ENCODE assay signal across 12 cellular contexts in the genomic region with DNA sequence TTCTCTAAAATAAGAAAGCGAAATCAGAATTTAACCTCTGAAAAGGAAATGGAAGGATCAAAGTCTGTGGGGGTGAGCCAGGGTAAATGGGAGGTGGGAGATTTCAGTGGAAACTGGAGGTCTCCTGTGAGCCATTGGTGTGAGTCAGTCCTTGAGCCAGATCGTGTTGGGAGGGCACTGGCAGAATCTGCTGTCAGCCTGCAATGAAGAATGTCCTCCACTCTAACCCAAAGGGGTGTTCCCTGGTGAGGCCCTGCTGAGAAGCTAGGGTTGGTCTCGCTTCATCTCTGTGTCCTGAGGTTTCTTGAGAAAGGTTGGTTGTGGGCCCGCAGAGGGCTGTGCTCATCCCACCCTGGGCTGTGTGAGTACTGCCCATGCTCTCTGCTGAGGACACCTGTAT. TPM values are rescaled to one million over a fixed set of nuclear protein-coding genes. Genes with fewer than 3 reads are reported as not detected.
DNase-seq lines count a peak whose midpoint lies in the region; ATAC-seq and TF ChIP-seq lines count a peak whose summit lies in the region.
"Had no signal": no experiment of that assay in that cellular context is flagged by ENCODE, and none has a peak within 500 bp of the region (broad histone marks: within the 10 kb centered on the region; RNA-seq: fewer than 3 reads in every experiment).

No MANE protein-coding gene starts in this region.

- no peaks in the 10 kb centered on the region for H3K27me3 ChIP-seq in CD4-positive, alpha-beta T cell (ENCODE audit: control insufficient read depth, insufficient read depth, low read length)
- H3K27me3 ChIP-seq in neuronal stem cell (ENCODE audit: control insufficient read depth in 3 of 3, insufficient read depth in 3 of 3, low read depth in 1 of 3, low read length in 3 of 3) = peaks cover 0 to 10% (median 9%) of the 10 kb centered on the region in 3 experiments
- H3K27me3 ChIP-seq: uterus had no signal

- no peak overlapping the region for H3K9ac ChIP-seq in neuronal stem cell (ENCODE audit: low read depth, low read length, poor library complexity)

- no peaks in the 10 kb centered on the region for H3K9me3 ChIP-seq in CD4-positive, alpha-beta T cell (ENCODE audit: control insufficient read depth, low read length)
- H3K9me3 ChIP-seq in OCI-LY7 (ENCODE audit: low read length) = no peaks in the 10 kb centered on the region
- H3K9me3 ChIP-seq in mucosa of descending colon = no peaks in the 10 kb centered on the region
- H3K9me3 ChIP-seq in neuronal stem cell (replicated peaks in 1 of 2; ENCODE audit: control insufficient read depth in 2 of 2, insufficient read depth in 1 of 2, low read depth in 1 of 2, low read length in 2 of 2) = no peaks in the 10 kb centered on the region
- H3K9me3 ChIP-seq: uterus had no signal

- H3K9me3 Mint-ChIP-seq in CD4-positive, alpha-beta T cell = no peaks in the 10 kb centered on the region
- no peaks in the 10 kb centered on the region for H3K9me3 Mint-ChIP-seq in neural crest cell

- intact Hi-C loops in CD4-positive, alpha-beta T cell (cut with DNase I, micrococcal nuclease) = loop anchor here (2.0 to 10.0 kb wide), 11 partner anchors 272 to 1878 kb away; a partner anchor contains a TSS
- intact Hi-C loops in OCI-LY7 (cut with micrococcal nuclease; ENCODE audit: unreplicated experiment) = loop anchor here (10.0 kb wide), 1 partner anchor 202 kb away; a partner anchor contains a TSS
- intact Hi-C loops in mucosa of descending colon (cut with DNase I, micrococcal nuclease) = no loop called here

- peaks cover 22% of the 10 kb centered on the region for H3K4me1 ChIP-seq in OCI-LY7 (ENCODE audit: insufficient read depth, low read length, poor library complexity, severe bottlenecking)
- peaks cover 45% of the 10 kb centered on the region for H3K4me1 ChIP-seq in mucosa of descending colon (ENCODE audit: low read depth)
- H3K4me1 ChIP-seq in neuronal stem cell (ENCODE audit: control insufficient read depth in 2 of 2, insufficient read depth in 1 of 2, low read depth in 1 of 2, low read length in 2 of 2) = peaks cover 0 to 6% of the 10 kb centered on the region in 2 donors
- H3K4me1 ChIP-seq: uterus had no signal

- H3K4me3 ChIP-seq in OCI-LY7 (ENCODE audit: low read depth, low read length, poor library complexity, severe bottlenecking) = no peak overlapping the region
- no peak overlapping the region for H3K4me3 ChIP-seq in mucosa of descending colon
- H3K4me3 ChIP-seq in neuronal stem cell (ENCODE audit: low read length in 2 of 2) = no peak overlapping the region
- H3K4me3 ChIP-seq: SK-N-MC had no signal

- H4K91ac ChIP-seq in neuronal stem cell (ENCODE audit: low read depth, low read length, poor library complexity) = no peak overlapping the region

- H2AK5ac ChIP-seq in neuronal stem cell (ENCODE audit: low read depth, low read length) = no peak overlapping the region

- TF ChIP-seq CTCF in CD4-positive, alpha-beta T cell (IDR thresholded peaks at IDR 0.05) = no peak
- TF ChIP-seq CTCF in OCI-LY7 (conservative IDR thresholded peaks at IDR 0.05; ENCODE audit: low read length) (no peak), neural crest cell (conservative IDR thresholded peaks at IDR 0.05) (no peak), mucosa of descending colon (IDR thresholded peaks at IDR 0.05) (no peak)

- peaks cover 33% of the 10 kb centered on the region for H3K4me1 Mint-ChIP-seq in CD4-positive, alpha-beta T cell (ENCODE audit: low read depth)
- H3K4me1 Mint-ChIP-seq in neural crest cell = peaks cover 10% of the 10 kb centered on the region

- no peak overlapping the region for H3K14ac ChIP-seq in neuronal stem cell (ENCODE audit: low read length)

- H3K36me3 ChIP-seq in OCI-LY7 (ENCODE audit: insufficient read depth, low read length) (no peaks in the 10 kb centered on the region), mucosa of descending colon (ENCODE audit: low read depth) (no peaks in the 10 kb centered on the region), neuronal stem cell (replicated peaks in 1 of 2; ENCODE audit: control insufficient read depth in 2 of 2, insufficient read depth in 2 of 2, low read length in 2 of 2) (no peaks in the 10 kb centered on the region)
- H3K36me3 ChIP-seq: uterus had no signal

- no TSS peak for BruUV-seq in OCI-LY7 (replicated peaks; lab: Mats Ljungman, UMichigan)

- no peaks in the 10 kb centered on the region for H3K9me2 ChIP-seq in OCI-LY7 (ENCODE audit: insufficient read depth, low read length)

- no peak overlapping the region for H2BK15ac ChIP-seq in neuronal stem cell (ENCODE audit: low read length)

- H4K8ac ChIP-seq in neuronal stem cell (ENCODE audit: low read depth, low read length) = no peak overlapping the region

- H3K18ac ChIP-seq in neuronal stem cell (ENCODE audit: low read length) = no peak overlapping the region

- H3K4ac ChIP-seq in neuronal stem cell (ENCODE audit: low read length) = no peak overlapping the region

- H2BK5ac ChIP-seq in neuronal stem cell (ENCODE audit: low read length) = no peak overlapping the region

- no peak overlapping the region for H3K27ac Mint-ChIP-seq in CD4-positive, alpha-beta T cell
- no peak overlapping the region for H3K27ac Mint-ChIP-seq in neural crest cell (ENCODE audit: unreplicated experiment)

- no peak overlapping the region for H3K23ac ChIP-seq in neuronal stem cell (ENCODE audit: low read depth, low read length, poor library complexity)

- POLR2A ChIA-PET in CD4-positive, alpha-beta T cell (lab: Charles Lee) = no interaction called here
- POLR2A ChIA-PET in OCI-LY7 (lab: Charles Lee) = interaction anchor here (0.5 to 1.6 kb wide), 3 partner anchors 9 to 1595 kb away, joined by 3 read pairs; no protein-coding TSS in a partner anchor

- H3K4me2 ChIP-seq in OCI-LY7 (ENCODE audit: low read length) (0 out of 2 replicates have a peak overlapping the region, but pooled peaks have one; percentile 96), neuronal stem cell (ENCODE audit: insufficient read depth, low read length, poor library complexity, severe bottlenecking) (no peak overlapping the region)

- H2BK12ac ChIP-seq in neuronal stem cell (ENCODE audit: low read length) = no peak overlapping the region

- H3K79me1 ChIP-seq in neuronal stem cell (ENCODE audit: low read depth, low read length) = peaks cover 7% of the 10 kb centered on the region

- WGBS in neuronal stem cell (ENCODE audit: extremely low coverage in 2 of 2, insufficient read length in 2 of 2, insufficient replicate concordance in 1 of 2), 2 donors = no CpG with 5 or more reads among the region's 4 CpGs

- no peak overlapping the region for H2BK120ac ChIP-seq in neuronal stem cell (ENCODE audit: low read depth, low read length)

- peaks cover 8% of the 10 kb centered on the region for H3K36me3 Mint-ChIP-seq in CD4-positive, alpha-beta T cell (ENCODE audit: low read depth)
- H3K36me3 Mint-ChIP-seq in neural crest cell (ENCODE audit: low read depth) = no peaks in the 10 kb centered on the region

- H3K79me2 ChIP-seq in OCI-LY7 (ENCODE audit: insufficient read depth, low read depth, low read length) = 0 out of 2 replicates have a peak, but pooled peaks cover 3% of the 10 kb centered on the region

- no peak overlapping the region for H3K27ac ChIP-seq in CD4-positive, alpha-beta T cell (ENCODE audit: low read depth, low read length)
- H3K27ac ChIP-seq in OCI-LY7 (ENCODE audit: low read depth, low read length, poor library complexity, severe bottlenecking) (no peak overlapping the region), neuronal stem cell (replicated peaks; ENCODE audit: low read length) (no peak overlapping the region)
- H3K27ac ChIP-seq: SK-N-MC, uterus had no signal

- no peak for ATAC-seq in CD4-positive, alpha-beta T cell (ENCODE audit: poor library complexity)
- ATAC-seq in mucosa of descending colon = no peak
- ATAC-seq: left cardiac atrium had no signal

- no peaks in the 10 kb centered on the region for H4K20me1 ChIP-seq in OCI-LY7 (ENCODE audit: insufficient read depth, low read length)

- DNase-seq in CD4-positive, alpha-beta T cell = no peak
- DNase-seq in OCI-LY7 (ENCODE audit: low spot score) = no peak
- DNase-seq in ecto neural progenitor cell (ENCODE audit: low spot score) = peak; percentile 37
- no peak for DNase-seq in neural crest cell (ENCODE audit: low read depth, low spot score)
- no peak for DNase-seq in mucosa of descending colon
- no peak for DNase-seq in HuH-7 (ENCODE audit: low spot score)
- no peak for DNase-seq in DMS114 treated with DMSO at 0.1 percent for 48 hours (lab: John Stamatoyannopoulos, UW; ENCODE audit: unreplicated experiment)
- no peak for DNase-seq in neuronal stem cell (ENCODE audit: low spot score)
- DNase-seq: cortex of kidney, left cardiac atrium, uterus had no signal

- peak overlapping the region; percentile 95 for H3K4me3 Mint-ChIP-seq in CD4-positive, alpha-beta T cell
- peak overlapping the region; percentile 90 for H3K4me3 Mint-ChIP-seq in neural crest cell

- H2AFZ ChIP-seq in OCI-LY7 (ENCODE audit: low read length) (no peak overlapping the region), neuronal stem cell (ENCODE audit: low read length) (no peak overlapping the region)

- CTCF ChIA-PET in CD4-positive, alpha-beta T cell (lab: Charles Lee) = no interaction called here
- CTCF ChIA-PET in OCI-LY7 (lab: Charles Lee; ENCODE audit: unreplicated experiment) = interaction anchor here (0.6 kb wide), 1 partner anchor 14 kb away, joined by 3 read pairs; no protein-coding TSS in a partner anchor

- H3K27me3 Mint-ChIP-seq in CD4-positive, alpha-beta T cell = no peaks in the 10 kb centered on the region
- peaks cover 20% of the 10 kb centered on the region for H3K27me3 Mint-ChIP-seq in neural crest cell (ENCODE audit: low read depth)

RNA-seq across cellular contexts. Expression of a gene that starts 2.4 kb away (rescaled TPM):
- total RNA-seq in CD4-positive, alpha-beta T cell = 10 to 100 TPM; 13.7 to 14.3 TPM
- total RNA-seq in OCI-LY7 (2014; rRNA removed; shearing (Covaris generic)) = 8.4 and 9.8 TPM in 2 replicates
- total RNA-seq in OCI-LY7 (2022) (19.5 and 23.6 TPM in 2 replicates), neural crest cell (34.7 and 39.8 TPM in 2 replicates), mucosa of descending colon (100 to 1,000 TPM in 2 of 3 donors, 10 to 100 TPM in 1; 96.4 to 260 (median 185) TPM)
- 31.6 TPM for polyA plus RNA-seq in neuronal stem cell (2013, experiment 1 of 2)
- polyA plus RNA-seq in neuronal stem cell (2013, experiment 2 of 2) = 30.8 TPM

Comparison
In these comparisons a context has a peak if more than half of its experiments do, and no peak if none do; other contexts are left out.
1. intact Hi-C loops: an anchor here in CD4-positive, alpha-beta T cell (2.0 to 10.0 kb wide) and OCI-LY7 (10.0 kb wide); none called in mucosa of descending colon.